Comparison of ENCODE assay signal across 8 cellular contexts in genomic region chr4:39353149-39353477, GRCh38. TPM values are rescaled to one million over a fixed set of nuclear protein-coding genes. Genes with fewer than 3 reads are reported as not detected.
DNase-seq lines count a peak whose midpoint lies in the region; ATAC-seq and TF ChIP-seq lines count a peak whose summit lies in the region.
"Not testable (repeated sequence)": the region's sequence is repeated elsewhere in the genome, so short reads cannot be mapped to it uniquely, and the experiment has no call there.

No MANE protein-coding gene starts in this region.

- H3K4me3 Mint-ChIP-seq in CD4-positive, alpha-beta T cell: peak overlapping the region; percentile 88
- H3K4me3 Mint-ChIP-seq in activated CD4-positive, alpha-beta T cell treated with anti-CD3 and anti-CD28 coated beads for 36 hours: peak overlapping the region; percentile 70
- H3K4me3 Mint-ChIP-seq in naive thymus-derived CD8-positive, alpha-beta T cell: peak overlapping the region; percentile 70 to 93 (median 86)
- peak overlapping the region; percentile 66 to 68 for H3K4me3 Mint-ChIP-seq in stimulated activated naive CD8-positive, alpha-beta T cell treated with anti-CD3 and anti-CD28 coated beads, Interleukin-15, amount 100 ng/mL, for 72 hours

- peak in 7 of 10 experiments; percentile 8 to 42 (median 22) for DNase-seq in CD4-positive, alpha-beta T cell
- DNase-seq in activated CD4-positive, alpha-beta T cell treated with anti-CD3 and anti-CD28 coated beads for 36 hours: peak; percentile 55
- DNase-seq in adrenal gland: peak in 1 of 7 donors; percentile 19
- DNase-seq in foreskin fibroblast: not testable (repeated sequence)
- DNase-seq in naive thymus-derived CD8-positive, alpha-beta T cell: peak in 4 of 10 donors; percentile 16 to 29 (median 20)
- peak; percentile 25 to 31 for DNase-seq in stimulated activated naive CD8-positive, alpha-beta T cell treated with anti-CD3 and anti-CD28 coated beads, Interleukin-15, amount 100 ng/mL, for 72 hours

- H3K9me3 ChIP-seq in CD4-positive, alpha-beta T cell (ENCODE audit: control insufficient read depth, low read length); adrenal gland (replicated peaks in 1 of 3): not testable (repeated sequence)

- WGBS in adrenal gland, 4 donors: 22 to 52% (median 38%) methylated on average over 6 of the region's 6 CpGs

- peaks cover 62% of the 10 kb centered on the region for H3K4me1 Mint-ChIP-seq in CD4-positive, alpha-beta T cell (ENCODE audit: low read depth)
- peaks cover 79% of the 10 kb centered on the region for H3K4me1 Mint-ChIP-seq in activated CD4-positive, alpha-beta T cell treated with anti-CD3 and anti-CD28 coated beads for 36 hours
- H3K4me1 Mint-ChIP-seq in naive thymus-derived CD8-positive, alpha-beta T cell: peaks cover 24 to 74% (median 57%) of the 10 kb centered on the region in 4 donors
- peaks cover 81% of the 10 kb centered on the region for H3K4me1 Mint-ChIP-seq in stimulated activated naive CD8-positive, alpha-beta T cell treated with anti-CD3 and anti-CD28 coated beads, Interleukin-15, amount 100 ng/mL, for 72 hours

- POLR2A ChIA-PET in CD4-positive, alpha-beta T cell (lab: Charles Lee): interaction anchor here (0.7 to 3.1 kb wide), 5 partner anchors 10 to 320 kb away, joined by 3 to 40 read pairs (median 5); partner anchors contain the start of genes LIAS, RFC1 and RPL9
- POLR2A ChIA-PET in activated CD4-positive, alpha-beta T cell treated with anti-CD3 and anti-CD28 coated beads for 36 hours (lab: Charles Lee): interaction anchor here (0.6 to 1.4 kb wide), 13 partner anchors 12 to 369 kb away, joined by 3 to 23 read pairs (median 3); partner anchors contain the start of genes RFC1 and WDR19
- POLR2A ChIA-PET in naive thymus-derived CD8-positive, alpha-beta T cell (lab: Charles Lee): interaction anchor here (0.7 to 5.6 kb wide), 3 partner anchors 13 to 105 kb away, joined by 8 to 38 read pairs (median 9); partner anchors contain the start of genes RFC1 and RPL9

- peak; percentile 60 for ATAC-seq in CD4-positive, alpha-beta T cell (ENCODE audit: poor library complexity)
- ATAC-seq in GM21515 (IDR thresholded peaks at IDR 0.05; ENCODE audit: unreplicated experiment) (peak; percentile 5), HG03571 (IDR thresholded peaks at IDR 0.05; ENCODE audit: unreplicated experiment) (peak; percentile 4)
- ATAC-seq in activated CD4-positive, alpha-beta T cell treated with anti-CD3 and anti-CD28 coated beads for 36 hours; stimulated activated naive CD8-positive, alpha-beta T cell treated with anti-CD3 and anti-CD28 coated beads, Interleukin-15, amount 100 ng/mL, for 72 hours: not testable (repeated sequence)
- peak; percentile 46 to 61 for ATAC-seq in naive thymus-derived CD8-positive, alpha-beta T cell

- H3K27ac Mint-ChIP-seq in CD4-positive, alpha-beta T cell: peak overlapping the region; percentile 97
- H3K27ac Mint-ChIP-seq in activated CD4-positive, alpha-beta T cell treated with anti-CD3 and anti-CD28 coated beads for 36 hours: peak overlapping the region; percentile 94
- H3K27ac Mint-ChIP-seq in naive thymus-derived CD8-positive, alpha-beta T cell: peak overlapping the region; percentile 87 to 97 (median 94)
- H3K27ac Mint-ChIP-seq in stimulated activated naive CD8-positive, alpha-beta T cell treated with anti-CD3 and anti-CD28 coated beads, Interleukin-15, amount 100 ng/mL, for 72 hours: peak overlapping the region; percentile 99 to 100

- H3K9me3 Mint-ChIP-seq in CD4-positive, alpha-beta T cell; activated CD4-positive, alpha-beta T cell treated with anti-CD3 and anti-CD28 coated beads for 36 hours (ENCODE audit: low read depth); stimulated activated naive CD8-positive, alpha-beta T cell treated with anti-CD3 and anti-CD28 coated beads, Interleukin-15, amount 100 ng/mL, for 72 hours: not testable (repeated sequence)
- H3K9me3 Mint-ChIP-seq in naive thymus-derived CD8-positive, alpha-beta T cell: peaks cover 0 to 14% (median 4%) of the 10 kb centered on the region in 9 donors

- peak overlapping the region in 2 of 4 donors; percentile 7 to 50 for H3K4me3 ChIP-seq in adrenal gland
- peak overlapping the region; percentile 35 to 56 for H3K4me3 ChIP-seq in foreskin fibroblast (ENCODE audit: low read depth in 1 of 2, low read length in 2 of 2)

- intact Hi-C loops in CD4-positive, alpha-beta T cell (cut with DNase I, micrococcal nuclease): loop anchor here (2.0 to 10.0 kb wide), 5 partner anchors 14 to 1378 kb away; partner anchors contain the start of genes RFC1 (in 2 of the 2), LIAS (in 1 of the 2), PDS5A (in 1 of the 2) and RPL9 (in 1 of the 2)
- intact Hi-C loops in activated CD4-positive, alpha-beta T cell treated with anti-CD3 and anti-CD28 coated beads for 36 hours (cut with DNase I, micrococcal nuclease): loop anchor here (1.0 to 10.0 kb wide), 17 partner anchors 13 to 1322 kb away; partner anchors contain the start of genes LIAS (in 2 of the 2), RFC1 (in 2 of the 2), N4BP2 (in 1 of the 2) and RPL9 (in 1 of the 2)
- intact Hi-C loops in adrenal gland (cut with DNase I): not testable (repeated sequence)

- peaks cover 28 to 37% of the 10 kb centered on the region in 2 donors for H3K4me1 ChIP-seq in adrenal gland (replicated peaks in 1 of 2)

- TF ChIP-seq CTCF in CD4-positive, alpha-beta T cell (IDR thresholded peaks at IDR 0.05); foreskin fibroblast (IDR thresholded peaks at IDR 0.05; ENCODE audit: low read depth, low read length): not testable (repeated sequence)
- TF ChIP-seq CTCF in adrenal gland (IDR thresholded peaks at IDR 0.05): peak in 1 of 6 experiments; percentile 11

- H3K27ac ChIP-seq in CD4-positive, alpha-beta T cell (ENCODE audit: low read depth, low read length): peak overlapping the region; percentile 75
- peak overlapping the region; percentile 61 to 91 (median 86) for H3K27ac ChIP-seq in adrenal gland

- TF ChIP-seq POLR2A in adrenal gland (IDR thresholded peaks at IDR 0.05): not testable (repeated sequence)

- H3K36me3 ChIP-seq in adrenal gland (replicated peaks in 1 of 2): not testable (repeated sequence)

- H3K36me3 Mint-ChIP-seq in CD4-positive, alpha-beta T cell (ENCODE audit: low read depth): peaks cover 54% of the 10 kb centered on the region
- peaks cover 41% of the 10 kb centered on the region for H3K36me3 Mint-ChIP-seq in activated CD4-positive, alpha-beta T cell treated with anti-CD3 and anti-CD28 coated beads for 36 hours (ENCODE audit: low read depth)
- H3K36me3 Mint-ChIP-seq in naive thymus-derived CD8-positive, alpha-beta T cell: peaks cover 15 to 30% (median 20%) of the 10 kb centered on the region in 3 donors

- CTCF ChIA-PET in CD4-positive, alpha-beta T cell (lab: Charles Lee): interaction anchor here (1.0 to 1.7 kb wide), 2 partner anchors 12 to 29 kb away, joined by 4 to 9 read pairs; partner anchors contain the start of gene RFC1
- CTCF ChIA-PET in activated CD4-positive, alpha-beta T cell treated with anti-CD3 and anti-CD28 coated beads for 36 hours (lab: Charles Lee): interaction anchor here (0.8 to 5.1 kb wide), 5 partner anchors 8 to 368 kb away, joined by 3 to 30 read pairs (median 3); partner anchors contain the start of gene RFC1

- H3K27me3 ChIP-seq in CD4-positive, alpha-beta T cell (ENCODE audit: control insufficient read depth, insufficient read depth, low read length); adrenal gland: not testable (repeated sequence)

- not testable (repeated sequence) for H3K27me3 Mint-ChIP-seq in CD4-positive, alpha-beta T cell; activated CD4-positive, alpha-beta T cell treated with anti-CD3 and anti-CD28 coated beads for 36 hours; naive thymus-derived CD8-positive, alpha-beta T cell; stimulated activated naive CD8-positive, alpha-beta T cell treated with anti-CD3 and anti-CD28 coated beads, Interleukin-15, amount 100 ng/mL, for 72 hours

RNA-seq across cellular contexts. Expression of gene RFC1, which starts 13.0 kb away (rescaled TPM):
- total RNA-seq in CD4-positive, alpha-beta T cell: 100 to 1,000 TPM in 1 of 2 experiments, 10 to 100 TPM in 1; 97.0 to 104 TPM
- total RNA-seq in activated CD4-positive, alpha-beta T cell treated with anti-CD3 and anti-CD28 coated beads for 36 hours: 100 to 1,000 TPM; 112 to 216 TPM
- 100 to 1,000 TPM in 1 of 8 donors, 10 to 100 TPM in 7; 32.5 to 137 (median 52.6) TPM for total RNA-seq in adrenal gland
- polyA plus RNA-seq in adrenal gland: 10 to 100 TPM; 13.0 to 96.5 (median 16.0) TPM
- 10 to 100 TPM; 52.2 to 54.6 TPM for total RNA-seq in naive thymus-derived CD8-positive, alpha-beta T cell
- polyA plus RNA-seq in naive thymus-derived CD8-positive, alpha-beta T cell: 10 to 100 TPM; 26.6 to 43.2 (median 32.6) TPM

RNA-seq across cellular contexts. Expression of gene KLB, which starts 53.6 kb away (rescaled TPM):
- total RNA-seq in CD4-positive, alpha-beta T cell: not detected
- total RNA-seq in activated CD4-positive, alpha-beta T cell treated with anti-CD3 and anti-CD28 coated beads for 36 hours: not detected
- total RNA-seq in adrenal gland: under 1 TPM in 6 of 8 donors, not detected in 2; under 0.01 to 0.30 (median 0.11) TPM
- polyA plus RNA-seq in adrenal gland: 1 to 10 TPM in 1 of 3 donors, under 1 TPM in 2; under 0.01 to 1.1 (median 0.16) TPM
- under 1 TPM in 1 of 2 experiments, not detected in 1; 0.05 TPM for total RNA-seq in naive thymus-derived CD8-positive, alpha-beta T cell
- polyA plus RNA-seq in naive thymus-derived CD8-positive, alpha-beta T cell: under 1 TPM in 1 of 3 donors, not detected in 2; 0.03 TPM
